8 cellular contexts compared by ENCODE assay signal in genomic region chr17:2399572-2400473, GRCh38. TPM values are rescaled to one million over a fixed set of nuclear protein-coding genes. Genes with fewer than 3 reads are reported as not detected.
DNase-seq lines count a peak whose midpoint lies in the region; ATAC-seq, FAIRE-seq and TF ChIP-seq lines count a peak whose summit lies in the region.

No MANE protein-coding gene starts in this region.

- H3K36me3 ChIP-seq in keratinocyte (ENCODE audit: control insufficient read depth in 2 of 2, extremely low read depth in 1 of 2, insufficient read depth in 2 of 2, low read length in 2 of 2) = no peaks in the 10 kb centered on the region

- no peaks in the 10 kb centered on the region for H3K27me3 ChIP-seq in keratinocyte (ENCODE audit: control insufficient read depth, extremely low read depth, insufficient read depth, low read length)

- H3K27me3 Mint-ChIP-seq in central memory CD8-positive, alpha-beta T cell = no peaks in the 10 kb centered on the region

- peaks cover 34% of the 10 kb centered on the region for H3K36me3 Mint-ChIP-seq in central memory CD8-positive, alpha-beta T cell (ENCODE audit: insufficient read depth)

- H3K27ac ChIP-seq in keratinocyte (ENCODE audit: control insufficient read depth, insufficient read depth, low read length) = peak overlapping the region; percentile 93

- no peaks in the 10 kb centered on the region for H4K20me1 ChIP-seq in keratinocyte (ENCODE audit: control insufficient read depth, extremely low read depth, insufficient read depth, low read length)

- peak; percentile 30 for ATAC-seq in GM18861 (IDR thresholded peaks at IDR 0.05; ENCODE audit: unreplicated experiment)
- ATAC-seq in HG03095 (IDR thresholded peaks at IDR 0.05; ENCODE audit: unreplicated experiment) = peak; percentile 33
- peak; percentile 63 to 64 for ATAC-seq in activated CD4-positive, CD25-positive, alpha-beta regulatory T cell treated with anti-CD3 and anti-CD28 coated beads, Interleukin-2, amount 50 U/mL, for 24 hours
- peak; percentile 45 for ATAC-seq in central memory CD8-positive, alpha-beta T cell (replicated peaks; ENCODE audit: extremely low read depth, poor library complexity, severe bottlenecking)

- H3K27ac Mint-ChIP-seq in central memory CD8-positive, alpha-beta T cell (ENCODE audit: low read depth) = peak overlapping the region; percentile 97

- peak overlapping the region; percentile 99 for H3K9ac ChIP-seq in keratinocyte (ENCODE audit: control insufficient read depth, extremely low read depth, insufficient read depth, low read length)

- peaks cover 51% of the 10 kb centered on the region for H3K4me1 Mint-ChIP-seq in central memory CD8-positive, alpha-beta T cell

- no peaks in the 10 kb centered on the region for H3K9me3 Mint-ChIP-seq in central memory CD8-positive, alpha-beta T cell

- DNase-seq in ACHN (peak; percentile 97), NCI-H2227 (lab: John Stamatoyannopoulos, UW; ENCODE audit: unreplicated experiment) (peak; percentile 94), keratinocyte (ENCODE audit: low read depth, low spot score) (no peak)
- peak; percentile 84 to 85 for DNase-seq in central memory CD8-positive, alpha-beta T cell (ENCODE audit: low spot score in 2 of 2)
- DNase-seq in stimulated activated CD4-positive, alpha-beta T cell treated with anti-CD3 and anti-CD28 coated beads, Interleukin-12 subunit alpha, Interleukin-12 subunit beta, amount 100 ng/mL, for 4 hours = peak; percentile 94

- dilution Hi-C loops in keratinocyte (cut with MboI; ENCODE audit: extremely low pct_ligation_motif_present, low sequenced_read_pairs) = no loop called here

- no peaks in the 10 kb centered on the region for H3K9me1 ChIP-seq in keratinocyte (ENCODE audit: control insufficient read depth, extremely low read depth, insufficient read depth, low read length)

- H3K4me3 ChIP-seq in keratinocyte (ENCODE audit: control insufficient read depth in 2 of 3, extremely low read depth in 1 of 3, insufficient read depth in 2 of 3, low read depth in 1 of 3, low read length in 3 of 3) = peak overlapping the region; percentile 88 to 97 (median 92)

- peak in 1 of 3 experiments; percentile 20 for TF ChIP-seq CTCF in keratinocyte (optimal IDR thresholded peaks at IDR 0.05 in 1 of 3, IDR thresholded peaks at IDR 0.05 in 1 of 3, conservative IDR thresholded peaks at IDR 0.05 in 1 of 3; ENCODE audit: extremely low read depth in 1 of 3, insufficient read depth in 2 of 3, low read length in 3 of 3)

- in situ Hi-C loops in ACHN (cut with HindIII; ENCODE audit: low pct_ligation_motif_present, low pct_unique_long_range_greater_than_20kb, low sequenced_read_pairs) = no loop called here

- H3K4me2 ChIP-seq in keratinocyte (ENCODE audit: control insufficient read depth, extremely low read depth, insufficient read depth, low read depth, low read length) = peak overlapping the region; percentile 91

- peak; percentile 69 for FAIRE-seq in keratinocyte (lab: Jason Lieb, UNC)

- no peaks in the 10 kb centered on the region for H3K9me3 ChIP-seq in keratinocyte (ENCODE audit: control insufficient read depth, low read depth, low read length)

- H3K4me3 Mint-ChIP-seq in central memory CD8-positive, alpha-beta T cell = peak overlapping the region; percentile 99

- no peak overlapping the region for H2AFZ ChIP-seq in keratinocyte (ENCODE audit: control insufficient read depth, low read length)

- peaks cover 47% of the 10 kb centered on the region for H3K4me1 ChIP-seq in keratinocyte (ENCODE audit: control insufficient read depth, extremely low read depth, insufficient read depth, low read length)

- peaks cover 30% of the 10 kb centered on the region for H3K79me2 ChIP-seq in keratinocyte (ENCODE audit: control insufficient read depth, insufficient read depth, low read length)

RNA-seq across cellular contexts. Expression of gene MNT, which starts 1.0 kb away (rescaled TPM):
- 2.0 to 3.6 TPM (median 2.3 TPM) in 3 replicates for polyA plus RNA-seq in keratinocyte
- 12.9 TPM for polyA plus RNA-seq in keratinocyte (2011; ENCODE audit: low read depth)
- 1.3 and 2.4 TPM in 2 replicates for polyA plus RNA-seq in keratinocyte (2011; cell fraction: cytosol; rRNA removed)
- 12.2 and 20.7 TPM in 2 replicates for polyA plus RNA-seq in keratinocyte (2011; cell fraction: nucleus; rRNA removed)
- 10.4 and 16.5 TPM in 2 replicates for polyA plus RNA-seq in keratinocyte (2012; ENCODE audit: low replicate concordance)
- 3.8 to 8.5 TPM (median 4.9 TPM) in 3 replicates for polyA minus RNA-seq in keratinocyte
- 10.0 TPM for polyA minus RNA-seq in keratinocyte (2011; cell fraction: cytosol; rRNA and poly(A)+ RNA removed)
- polyA minus RNA-seq in keratinocyte (2011; cell fraction: nucleus; rRNA and poly(A)+ RNA removed) = 7.6 and 10.6 TPM in 2 replicates
